In the genomic region with DNA sequence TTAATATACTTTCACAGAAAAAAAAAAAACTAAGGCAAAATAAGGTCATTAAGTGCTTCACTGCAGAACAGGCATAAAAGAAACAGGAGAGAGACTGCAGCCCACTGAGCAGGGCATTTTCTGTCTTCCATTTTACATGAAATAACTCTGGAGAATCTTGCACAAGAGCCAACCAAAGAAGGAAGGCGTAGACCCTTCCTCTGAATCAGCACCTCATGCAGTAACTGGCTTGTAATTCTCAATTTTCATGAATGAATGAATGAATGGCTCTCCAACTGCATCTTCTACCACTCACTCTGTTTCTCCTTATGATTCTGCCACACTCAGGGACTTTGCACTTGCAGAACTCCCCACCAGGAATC, we compare ENCODE assay signal across 18 cellular contexts.
"Had no signal": no experiment of that assay in that cellular context is flagged by ENCODE, and none has a peak within 500 bp of the region (broad histone marks: within the 10 kb centered on the region; RNA-seq: fewer than 3 reads in every experiment).

No MANE protein-coding gene starts in this region.

- H3K4me3 ChIP-seq: MG63 had no signal

- FAIRE-seq: HTR-8/SVneo, RCC 7860 had no signal

- H3K36me3 ChIP-seq: MG63 had no signal

- DNase-seq: KBM-7, MG63, NCI-H1092, NCI-H1105 treated with DMSO at 0.1 percent for 48 hours, NCI-H1417 treated with DMSO at 0.1 percent for 48 hours, NCI-H1694 treated with DMSO at 0.1 percent for 48 hours, NCI-H2081, NCI-H2107, NCI-H2227 treated with DMSO at 0.1 percent for 48 hours, NCI-H524, NCI-H526 treated with DMSO at 0.1 percent for 48 hours, NCI-H774, RPMI8226, SHP77 had no signal

- H3K9me3 ChIP-seq: MG63 had no signal

- H3K27ac ChIP-seq: HL-60 had no signal

- ATAC-seq: SK-N-SH treated with all-trans-retinoic acid at 6 μM for 48 hours had no signal

- H3K27me3 ChIP-seq: MG63 had no signal
